ENCODE assay signal across 8 cellular contexts in genomic region chrX:56564921-56565861, GRCh38. TPM values are rescaled to one million over a fixed set of nuclear protein-coding genes. Genes with fewer than 3 reads are reported as not detected.
DNase-seq lines count a peak whose midpoint lies in the region; ATAC-seq and TF ChIP-seq lines count a peak whose summit lies in the region.

No MANE protein-coding gene starts in this region.

- peak overlapping the region; percentile 97 for H3K27ac Mint-ChIP-seq in T-helper 17 cell

- peak overlapping the region; percentile 91 for H3K4me3 Mint-ChIP-seq in T-helper 17 cell

- DNase-seq in heart right ventricle (no peak), left ventricle myocardium superior (no peak), T-helper 17 cell (no peak), fibroblast of mammary gland (ENCODE audit: low read depth) (peak; percentile 14), pons (ENCODE audit: low spot score) (peak; percentile 36), SHP77 (lab: John Stamatoyannopoulos, UW) (no peak), ecto neural progenitor cell (ENCODE audit: low spot score) (no peak), NCI-H1930 (lab: John Stamatoyannopoulos, UW) (no peak)

- peaks cover 4% of the 10 kb centered on the region for H3K36me3 Mint-ChIP-seq in T-helper 17 cell (ENCODE audit: low read depth)

- H3K4me3 ChIP-seq in heart right ventricle (peak overlapping the region; percentile 57 to 78 (median 72)), fibroblast of mammary gland (ENCODE audit: control insufficient read depth, low read depth, low read length) (peak overlapping the region; percentile 66)

- peaks cover 0 to 22% (median 0%) of the 10 kb centered on the region in 7 donors for H3K27me3 ChIP-seq in heart right ventricle

- ATAC-seq in heart right ventricle = no peak
- ATAC-seq in left ventricle myocardium superior = no peak
- ATAC-seq in T-helper 17 cell = no peak

- peaks cover 15% of the 10 kb centered on the region for H3K4me1 Mint-ChIP-seq in T-helper 17 cell

- H3K4me1 ChIP-seq in heart right ventricle = peaks cover 0 to 55% (median 29%) of the 10 kb centered on the region in 9 donors

- intact Hi-C loops in heart right ventricle (cut with DNase I) (loop anchor here in 2 of 10 donors (5.0 to 10.0 kb wide), 2 partner anchors 160 to 162 kb away; partner anchors contain the start of gene NBDY (in 2 of the 2)), left ventricle myocardium superior (cut with micrococcal nuclease) (no loop called here)

- H3K27me3 Mint-ChIP-seq in T-helper 17 cell = no peaks in the 10 kb centered on the region

- TF ChIP-seq CTCF in heart right ventricle (IDR thresholded peaks at IDR 0.05) (no peak), fibroblast of mammary gland (conservative IDR thresholded peaks at IDR 0.05; ENCODE audit: control insufficient read depth, insufficient read depth, low read depth, low read length) (no peak)

- WGBS in heart right ventricle, 2 donors = 3% methylated on average over 20 of the region's 20 CpGs

- H3K9me3 ChIP-seq in heart right ventricle (no peaks in the 10 kb centered on the region), T-helper 17 cell (ENCODE audit: control insufficient read depth, low read length, poor library complexity, severe bottlenecking) (no peaks in the 10 kb centered on the region)

- H3K36me3 ChIP-seq in heart right ventricle = peaks cover 0 to 5% (median 0%) of the 10 kb centered on the region in 9 donors

- peak overlapping the region in 8 of 10 donors; percentile 5 to 98 (median 95) for H3K27ac ChIP-seq in heart right ventricle

RNA-seq across cellular contexts. Expression of gene UBQLN2, which starts 1.8 kb away (rescaled TPM):
- 10 to 100 TPM; 29.6 to 43.8 (median 36.1) TPM for total RNA-seq in heart right ventricle
- polyA plus RNA-seq in heart right ventricle = 10 to 100 TPM in 1 of 2 donors, 1 to 10 TPM in 1; 7.2 to 11.7 TPM
- 34.3 TPM for total RNA-seq in left ventricle myocardium superior
- 10 to 100 TPM; 39.6 to 54.2 TPM for total RNA-seq in T-helper 17 cell

Comparison
In these comparisons a context has a peak if more than half of its experiments do, and no peak if none do; other contexts are left out.
1. DNase-seq: peak in fibroblast of mammary gland (single experiment) and pons (single experiment); none in heart right ventricle (0 of 2), left ventricle myocardium superior (single experiment), T-helper 17 cell (0 of 3), SHP77 (0 of 2), ecto neural progenitor cell (single experiment) and NCI-H1930 (0 of 2).